In genomic region chr3:140871022-140871421, GRCh38 we compare ENCODE assay signal across 28 cellular contexts.
"Had no signal": no experiment of that assay in that cellular context is flagged by ENCODE, and none has a peak within 500 bp of the region (broad histone marks: within the 10 kb centered on the region; RNA-seq: fewer than 3 reads in every experiment).

No MANE protein-coding gene starts in this region.

- ATAC-seq: effector memory CD8-positive, alpha-beta T cell; esophagus mucosa; gastrocnemius medialis; gastroesophageal sphincter; heart left ventricle; heart right ventricle had no signal

- DNase-seq: colonic mucosa; cortex of kidney; dermis blood vessel endothelial cell; dorsolateral prefrontal cortex; effector CD4-positive, alpha-beta T cell; effector CD8-positive, alpha-beta T cell; effector memory CD4-positive, alpha-beta T cell; effector memory CD8-positive, alpha-beta T cell; endodermal cell; erythroblast; esophagus squamous epithelium; foreskin fibroblast; foreskin melanocyte; gastrocnemius medialis; glutamatergic neuron; head of caudate nucleus; heart left ventricle; heart right ventricle had no signal

- H3K27me3 ChIP-seq: colonic mucosa, gastrocnemius medialis, gastroesophageal sphincter had no signal

- H3K4me1 ChIP-seq: colonic mucosa, esophagus muscularis mucosa, esophagus squamous epithelium, foreskin keratinocyte, gastrocnemius medialis, gastroesophageal sphincter, heart left ventricle, heart right ventricle had no signal

- H3K27ac ChIP-seq: colonic mucosa, coronary artery, dorsolateral prefrontal cortex, epithelial cell of prostate, esophagus muscularis mucosa, esophagus squamous epithelium, foreskin keratinocyte, gastrocnemius medialis, gastroesophageal sphincter, heart left ventricle, heart right ventricle had no signal

- H3K4me3 ChIP-seq: colonic mucosa, coronary artery, dorsolateral prefrontal cortex, esophagus muscularis mucosa, esophagus squamous epithelium, gastrocnemius medialis, gastroesophageal sphincter, heart left ventricle, heart right ventricle had no signal

- FAIRE-seq: colon, endometrium, endothelial cell of umbilical vein, frontal cortex had no signal

- H3K9me3 ChIP-seq: colonic mucosa, esophagus muscularis mucosa, esophagus squamous epithelium, gastrocnemius medialis had no signal

- H3K36me3 ChIP-seq: colonic mucosa, esophagus muscularis mucosa, esophagus squamous epithelium, gastrocnemius medialis, gastroesophageal sphincter, heart left ventricle, heart right ventricle had no signal
